ENCODE assay signal across 2 cellular contexts in the genomic region with DNA sequence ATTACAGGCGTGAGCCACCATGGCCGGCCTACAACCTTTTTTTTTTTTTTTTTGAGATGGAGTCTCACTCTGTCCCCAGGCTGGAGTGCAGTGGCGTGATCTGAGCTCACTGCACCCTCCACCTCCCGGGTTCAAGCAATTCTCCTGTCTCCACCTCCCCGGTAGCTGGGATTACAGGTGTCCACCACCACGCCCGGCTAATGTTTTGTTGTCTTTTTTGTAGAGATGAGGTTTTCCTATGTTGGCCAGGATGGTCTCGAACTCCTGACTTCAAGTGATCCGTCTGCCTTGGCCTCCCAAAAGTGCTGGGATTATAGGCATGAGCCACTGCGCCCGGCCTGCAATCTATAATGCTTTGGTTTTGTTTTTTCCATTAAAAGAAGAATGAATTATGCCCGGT. TPM values are rescaled to one million over a fixed set of nuclear protein-coding genes. Genes with fewer than 3 reads are reported as not detected.
"Had no signal": no experiment of that assay in that cellular context is flagged by ENCODE, and none has a peak within 500 bp of the region (broad histone marks: within the 10 kb centered on the region; RNA-seq: fewer than 3 reads in every experiment).

No MANE protein-coding gene starts in this region.

RNA-seq across cellular contexts. Expression of a gene that starts 19.1 kb away (rescaled TPM):
- total RNA-seq: HT-29, RPMI7951 had no signal
